Comparison of ENCODE assay signal across 28 cellular contexts in the genomic region with DNA sequence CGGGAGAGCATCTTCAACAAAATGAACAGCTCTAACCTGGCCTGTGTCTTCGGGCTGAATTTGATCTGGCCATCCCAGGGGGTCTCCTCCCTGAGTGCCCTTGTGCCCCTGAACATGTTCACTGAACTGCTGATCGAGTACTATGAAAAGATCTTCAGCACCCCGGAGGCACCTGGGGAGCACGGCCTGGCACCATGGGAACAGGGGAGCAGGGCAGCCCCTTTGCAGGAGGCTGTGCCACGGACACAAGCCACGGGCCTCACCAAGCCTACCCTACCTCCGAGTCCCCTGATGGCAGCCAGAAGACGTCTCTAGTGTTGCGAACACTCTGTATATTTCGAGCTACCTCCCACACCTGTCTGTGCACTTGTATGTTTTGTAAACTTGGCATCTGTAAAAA.
"Had no signal": no experiment of that assay in that cellular context is flagged by ENCODE, and none has a peak within 500 bp of the region (broad histone marks: within the 10 kb centered on the region; RNA-seq: fewer than 3 reads in every experiment).

No MANE protein-coding gene starts in this region.

- FAIRE-seq: small intestine, urothelium cell line had no signal

- H3K9ac ChIP-seq: parathyroid adenoma had no signal

- ATAC-seq: natural killer cell treated with Interleukin-12 subunit alpha and Interleukin-12 subunit beta and Interleukin-15 and Interleukin-18, amount 100 ng/mL, for 72 hours; psoas muscle; right cardiac atrium; right lobe of liver; stimulated activated effector memory CD8-positive, alpha-beta T cell treated with anti-CD3 and anti-CD28 coated beads, Interleukin-12 subunit alpha, Interleukin-12 subunit beta, amount 100 ng/mL, for 72 hours; stimulated activated naive B cell treated with anti-CD40 and anti-IgM and Interleukin-4, amounts not matched to agents 10 μg/mL and 1 μg/mL and 100 μg/mL, for 72 hours had no signal

- H3K27ac Mint-ChIP-seq: natural killer cell treated with Interleukin-12 subunit alpha and Interleukin-12 subunit beta and Interleukin-15 and Interleukin-18, amount 100 ng/mL, for 72 hours; stimulated activated effector memory CD8-positive, alpha-beta T cell treated with anti-CD3 and anti-CD28 coated beads, Interleukin-12 subunit alpha, Interleukin-12 subunit beta, amount 100 ng/mL, for 72 hours; stimulated activated naive B cell treated with anti-CD40 and anti-IgM and Interleukin-4, amounts not matched to agents 10 μg/mL and 1 μg/mL and 100 μg/mL, for 72 hours; stimulated activated naive CD8-positive, alpha-beta T cell treated with anti-CD3 and anti-CD28 coated beads, Interleukin-15, Interleukin-2, amounts not matched to agents 100 ng/mL and 50 ng/mL, for 24 hours had no signal

- H3K27ac ChIP-seq: ovary, parathyroid adenoma, psoas muscle, right lobe of liver, sigmoid colon, stomach, thoracic aorta, thyroid gland, tibial nerve, upper lobe of left lung, vagina had no signal

- DNase-seq: nephron progenitor cell; occipital lobe; ovary; psoas muscle; right cardiac atrium; right lobe of liver; sigmoid colon; small intestine; stimulated activated CD4-positive, alpha-beta T cell treated with anti-CD3 and anti-CD28 coated beads, Interleukin-15, amount 100 ng/mL, for 24 hours; stimulated activated CD4-positive, alpha-beta T cell treated with anti-CD3 and anti-CD28 coated beads, Interleukin-2, amount 100 ng/mL, for 24 hours; stimulated activated CD4-positive, alpha-beta T cell treated with anti-CD3 and anti-CD28 coated beads, Interleukin-2, amount 100 ng/mL, for 48 hours; stimulated activated CD4-positive, alpha-beta T cell treated with anti-CD3 and anti-CD28 coated beads, Interleukin-4, amount 100 ng/mL, for 24 hours; stimulated activated naive B cell treated with anti-CD40 and anti-IgM and Interleukin-4, amounts not matched to agents 10 μg/mL and 1 μg/mL and 100 μg/mL, for 72 hours; stimulated activated naive CD4-positive, alpha-beta T cell treated with Interleukin-2 at 50 U/mL for 16 hours; stomach; thyroid gland; trophoblast cell; upper lobe of left lung had no signal

- H3K36me3 Mint-ChIP-seq: natural killer cell treated with Interleukin-12 subunit alpha and Interleukin-12 subunit beta and Interleukin-15 and Interleukin-18, amount 100 ng/mL, for 72 hours; stimulated activated naive B cell treated with anti-CD40 and anti-IgM and Interleukin-4, amounts not matched to agents 10 μg/mL and 1 μg/mL and 100 μg/mL, for 72 hours had no signal

- H3K4me1 Mint-ChIP-seq: neural crest cell; stimulated activated effector memory CD8-positive, alpha-beta T cell treated with anti-CD3 and anti-CD28 coated beads, Interleukin-12 subunit alpha, Interleukin-12 subunit beta, amount 100 ng/mL, for 72 hours; stimulated activated naive B cell treated with anti-CD40 and anti-IgM and Interleukin-4, amounts not matched to agents 10 μg/mL and 1 μg/mL and 100 μg/mL, for 72 hours had no signal

- H3K36me3 ChIP-seq: ovary, right lobe of liver, sigmoid colon, thoracic aorta, thyroid gland, upper lobe of left lung, vagina had no signal

- H3K9me3 Mint-ChIP-seq: natural killer cell treated with Interleukin-12 subunit alpha and Interleukin-12 subunit beta and Interleukin-15 and Interleukin-18, amount 100 ng/mL, for 72 hours; nephron progenitor cell; neural crest cell; stimulated activated effector memory CD8-positive, alpha-beta T cell treated with anti-CD3 and anti-CD28 coated beads, Interleukin-12 subunit alpha, Interleukin-12 subunit beta, amount 100 ng/mL, for 72 hours; stimulated activated naive CD8-positive, alpha-beta T cell treated with anti-CD3 and anti-CD28 coated beads, Interleukin-15, Interleukin-2, amounts not matched to agents 100 ng/mL and 50 ng/mL, for 24 hours had no signal

- H3K27me3 Mint-ChIP-seq: natural killer cell treated with Interleukin-12 subunit alpha and Interleukin-12 subunit beta and Interleukin-15 and Interleukin-18, amount 100 ng/mL, for 72 hours; progenitor cell of endocrine pancreas; stimulated activated naive CD8-positive, alpha-beta T cell treated with anti-CD3 and anti-CD28 coated beads, Interleukin-15, Interleukin-2, amounts not matched to agents 100 ng/mL and 50 ng/mL, for 24 hours had no signal

- H2AFZ ChIP-seq: parathyroid adenoma had no signal

- H3K4me1 ChIP-seq: parathyroid adenoma, psoas muscle, right lobe of liver, sigmoid colon, stomach, thyroid gland, tibial nerve, upper lobe of left lung, vagina had no signal

- H3K79me2 ChIP-seq: parathyroid adenoma had no signal

- H3K9me3 ChIP-seq: ovary, psoas muscle, right lobe of liver, sigmoid colon, stomach, thoracic aorta, thyroid gland, upper lobe of left lung, vagina had no signal

- H3K4me3 ChIP-seq: ovary, psoas muscle, right lobe of liver, sigmoid colon, stomach, thoracic aorta, thyroid gland, tibial nerve, upper lobe of left lung, vagina had no signal

- H3K27me3 ChIP-seq: ovary, right lobe of liver, sigmoid colon, stomach, thyroid gland, tibial nerve, upper lobe of left lung, vagina had no signal

- H3K4me3 Mint-ChIP-seq: natural killer cell treated with Interleukin-12 subunit alpha and Interleukin-12 subunit beta and Interleukin-15 and Interleukin-18, amount 100 ng/mL, for 72 hours; nephron progenitor cell; neural crest cell; stimulated activated effector memory CD8-positive, alpha-beta T cell treated with anti-CD3 and anti-CD28 coated beads, Interleukin-12 subunit alpha, Interleukin-12 subunit beta, amount 100 ng/mL, for 72 hours; stimulated activated naive B cell treated with anti-CD40 and anti-IgM and Interleukin-4, amounts not matched to agents 10 μg/mL and 1 μg/mL and 100 μg/mL, for 72 hours; stimulated activated naive CD8-positive, alpha-beta T cell treated with anti-CD3 and anti-CD28 coated beads, Interleukin-15, Interleukin-2, amounts not matched to agents 100 ng/mL and 50 ng/mL, for 24 hours had no signal
